Comparison of ENCODE assay signal across 25 cellular contexts in genomic region chr6:108606130-108606797, GRCh38. TPM values are rescaled to one million over a fixed set of nuclear protein-coding genes. Genes with fewer than 3 reads are reported as not detected.
A peak's percentile ranks its signal among the peaks of the same experiment; 100 is the strongest.
DNase-seq lines count a peak whose midpoint lies in the region; ATAC-seq and TF ChIP-seq lines count a peak whose summit lies in the region.
"Had no signal": no experiment of that assay in that cellular context is flagged by ENCODE, and none has a peak within 500 bp of the region (broad histone marks: within the 10 kb centered on the region; RNA-seq: fewer than 3 reads in every experiment).

No MANE protein-coding gene starts in this region.

- H3K27me3 ChIP-seq in CD8-positive, alpha-beta T cell (ENCODE audit: insufficient read depth, low read length): no peaks in the 10 kb centered on the region
- H3K27me3 ChIP-seq: colonic mucosa, SJCRH30, tibial nerve had no signal

- POLR2A ChIA-PET in CD8-positive, alpha-beta T cell (lab: Charles Lee): no interaction called here

- peaks cover 38% of the 10 kb centered on the region for H3K4me1 Mint-ChIP-seq in mesothelial cell of epicardium
- H3K4me1 Mint-ChIP-seq in activated T-helper 2 cell treated with anti-CD3 and anti-CD28 coated beads, Interferon-gamma antibody, Interleukin-2, Interleukin-4, amounts not matched to agents 10 μg/mL and 5 μg/mL and 100 μg/mL, durations not matched to agents 14 hours and 24 hours and 36 hours (ENCODE audit: low read depth): peaks cover 1% of the 10 kb centered on the region
- peaks cover 63% of the 10 kb centered on the region for H3K4me1 Mint-ChIP-seq in CD8-positive, alpha-beta T cell (ENCODE audit: low read depth)

- H3K4me3 Mint-ChIP-seq in mesothelial cell of epicardium: no peak overlapping the region
- H3K4me3 Mint-ChIP-seq in activated T-helper 2 cell treated with anti-CD3 and anti-CD28 coated beads, Interferon-gamma antibody, Interleukin-2, Interleukin-4, amounts not matched to agents 10 μg/mL and 5 μg/mL and 100 μg/mL, durations not matched to agents 14 hours and 24 hours and 36 hours (ENCODE audit: low read depth): no peak overlapping the region
- no peak overlapping the region for H3K4me3 Mint-ChIP-seq in CD8-positive, alpha-beta T cell
- H3K4me3 Mint-ChIP-seq: activated B cell treated with CpG ODN at 0.5 μM for 24 hours; activated CD8-positive, alpha-beta T cell treated with anti-CD3 and anti-CD28 coated beads for 36 hours; B cell; neural crest cell; T-helper 1 cell treated with Interleukin-12 subunit alpha and Interleukin-12 subunit beta and Interleukin-4 antibody, amounts not matched to agents 30 μg/mL and 1 μg/mL, for 36 hours had no signal

- DNase-seq in Right ventricle myocardium inferior (ENCODE audit: missing footprints) (no peak), cardiac septum (ENCODE audit: low spot score) (no peak), fibroblast of pulmonary artery (ENCODE audit: low read depth) (peak; percentile 18), mesothelial cell of epicardium (ENCODE audit: low spot score in 2 of 2, unreplicated experiment in 2 of 2) (no peak), NCI-H1417 treated with DMSO at 0.1 percent for 48 hours (lab: John Stamatoyannopoulos, UW) (no peak), NCI-H1092 treated with DMSO at 0.1 percent for 48 hours (lab: John Stamatoyannopoulos, UW) (no peak)
- no peak for DNase-seq in activated T-helper 2 cell treated with anti-CD3 and anti-CD28 coated beads, Interferon-gamma antibody, Interleukin-2, Interleukin-4, amounts not matched to agents 10 μg/mL and 5 μg/mL and 100 μg/mL, durations not matched to agents 14 hours and 24 hours and 36 hours (ENCODE audit: low spot score)
- no peak for DNase-seq in CD8-positive, alpha-beta T cell
- DNase-seq: activated B cell treated with CpG ODN at 0.5 μM for 24 hours; activated CD8-positive, alpha-beta T cell treated with anti-CD3 and anti-CD28 coated beads for 36 hours; activated naive CD4-positive, alpha-beta T cell treated with anti-CD3 and anti-CD28 coated beads, Interleukin-2, amount 50 U/mL, for 16 hours; activated T-cell treated with anti-CD3 and anti-CD28 coated beads, Interleukin-2, amount 50 U/mL, for 1 hour; colonic mucosa; COR-L47; Kasumi-1; midbrain; NCI-H1105 treated with DMSO at 0.1 percent for 48 hours; NCI-H2171 treated with DMSO at 0.1 percent for 48 hours; NCI-H526 treated with DMSO at 0.1 percent for 48 hours; SJCRH30 had no signal

- CTCF ChIA-PET in CD8-positive, alpha-beta T cell (lab: Charles Lee): no interaction called here

- peak overlapping the region; percentile 63 for H3K27ac Mint-ChIP-seq in mesothelial cell of epicardium
- H3K27ac Mint-ChIP-seq in activated T-helper 2 cell treated with anti-CD3 and anti-CD28 coated beads, Interferon-gamma antibody, Interleukin-2, Interleukin-4, amounts not matched to agents 10 μg/mL and 5 μg/mL and 100 μg/mL, durations not matched to agents 14 hours and 24 hours and 36 hours: no peak overlapping the region
- no peak overlapping the region for H3K27ac Mint-ChIP-seq in CD8-positive, alpha-beta T cell
- H3K27ac Mint-ChIP-seq: activated B cell treated with CpG ODN at 0.5 μM for 24 hours; activated CD8-positive, alpha-beta T cell treated with anti-CD3 and anti-CD28 coated beads for 36 hours; B cell; T-helper 1 cell treated with Interleukin-12 subunit alpha and Interleukin-12 subunit beta and Interleukin-4 antibody, amounts not matched to agents 30 μg/mL and 1 μg/mL, for 36 hours had no signal

- no peaks in the 10 kb centered on the region for H3K9me3 ChIP-seq in CD8-positive, alpha-beta T cell (ENCODE audit: low read length)
- H3K9me3 ChIP-seq: colonic mucosa, SJCRH30, tibial nerve had no signal

- H3K4me1 ChIP-seq in CD8-positive, alpha-beta T cell (ENCODE audit: insufficient read depth, low read length): peaks cover 4% of the 10 kb centered on the region

- no peak overlapping the region for H3K27ac ChIP-seq in CD8-positive, alpha-beta T cell (ENCODE audit: low read depth, low read length)
- H3K27ac ChIP-seq: 22Rv1, colonic mucosa, SJCRH30 had no signal

- no peaks in the 10 kb centered on the region for H3K36me3 ChIP-seq in CD8-positive, alpha-beta T cell (ENCODE audit: insufficient read depth, low read length)
- H3K36me3 ChIP-seq: colonic mucosa, SJCRH30, tibial nerve had no signal

- intact Hi-C loops in Right ventricle myocardium inferior (cut with DNase I): no loop called here
- intact Hi-C loops in cardiac septum (cut with DNase I): no loop called here
- intact Hi-C loops in activated T-helper 2 cell treated with anti-CD3 and anti-CD28 coated beads, Interferon-gamma antibody, Interleukin-2, Interleukin-4, amounts not matched to agents 10 μg/mL and 5 μg/mL and 100 μg/mL, durations not matched to agents 14 hours and 24 hours and 36 hours (cut with micrococcal nuclease): no loop called here
- intact Hi-C loops in CD8-positive, alpha-beta T cell (cut with DNase I, micrococcal nuclease): no loop called here

- H3K27me3 Mint-ChIP-seq in mesothelial cell of epicardium (ENCODE audit: low read depth): no peaks in the 10 kb centered on the region
- peaks cover 12% of the 10 kb centered on the region for H3K27me3 Mint-ChIP-seq in activated T-helper 2 cell treated with anti-CD3 and anti-CD28 coated beads, Interferon-gamma antibody, Interleukin-2, Interleukin-4, amounts not matched to agents 10 μg/mL and 5 μg/mL and 100 μg/mL, durations not matched to agents 14 hours and 24 hours and 36 hours (ENCODE audit: low read depth)
- no peaks in the 10 kb centered on the region for H3K27me3 Mint-ChIP-seq in CD8-positive, alpha-beta T cell (ENCODE audit: low read depth)
- H3K27me3 Mint-ChIP-seq: activated B cell treated with CpG ODN at 0.5 μM for 24 hours; activated CD8-positive, alpha-beta T cell treated with anti-CD3 and anti-CD28 coated beads for 36 hours; B cell had no signal

- TF ChIP-seq CTCF in fibroblast of pulmonary artery (IDR thresholded peaks at IDR 0.05; ENCODE audit: low read length, missing control alignments): no peak
- TF ChIP-seq CTCF in mesothelial cell of epicardium (IDR thresholded peaks at IDR 0.05; ENCODE audit: unreplicated experiment): no peak
- TF ChIP-seq CTCF in CD8-positive, alpha-beta T cell (IDR thresholded peaks at IDR 0.05): no peak

- ATAC-seq in Right ventricle myocardium inferior: peak; percentile 27
- ATAC-seq in CD8-positive, alpha-beta T cell: no peak
- ATAC-seq: activated CD8-positive, alpha-beta T cell treated with anti-CD3 and anti-CD28 coated beads for 36 hours had no signal

- H3K9me3 Mint-ChIP-seq in mesothelial cell of epicardium: no peaks in the 10 kb centered on the region
- H3K9me3 Mint-ChIP-seq in activated T-helper 2 cell treated with anti-CD3 and anti-CD28 coated beads, Interferon-gamma antibody, Interleukin-2, Interleukin-4, amounts not matched to agents 10 μg/mL and 5 μg/mL and 100 μg/mL, durations not matched to agents 14 hours and 24 hours and 36 hours: no peaks in the 10 kb centered on the region
- H3K9me3 Mint-ChIP-seq in CD8-positive, alpha-beta T cell: no peaks in the 10 kb centered on the region
- H3K9me3 Mint-ChIP-seq: activated B cell treated with CpG ODN at 0.5 μM for 24 hours; activated CD8-positive, alpha-beta T cell treated with anti-CD3 and anti-CD28 coated beads for 36 hours; neural crest cell; T-helper 1 cell treated with Interleukin-12 subunit alpha and Interleukin-12 subunit beta and Interleukin-4 antibody, amounts not matched to agents 30 μg/mL and 1 μg/mL, for 36 hours had no signal

- H3K36me3 Mint-ChIP-seq in mesothelial cell of epicardium: peaks cover 2% of the 10 kb centered on the region
- H3K36me3 Mint-ChIP-seq in activated T-helper 2 cell treated with anti-CD3 and anti-CD28 coated beads, Interferon-gamma antibody, Interleukin-2, Interleukin-4, amounts not matched to agents 10 μg/mL and 5 μg/mL and 100 μg/mL, durations not matched to agents 14 hours and 24 hours and 36 hours (ENCODE audit: low read depth): no peaks in the 10 kb centered on the region
- H3K36me3 Mint-ChIP-seq in CD8-positive, alpha-beta T cell: peaks cover 2% of the 10 kb centered on the region

- H3K4me3 ChIP-seq in fibroblast of pulmonary artery (replicated peaks; ENCODE audit: low read depth, low read length): no peak overlapping the region
- no peak overlapping the region for H3K4me3 ChIP-seq in CD8-positive, alpha-beta T cell (ENCODE audit: low read depth, low read length)
- H3K4me3 ChIP-seq: colonic mucosa, SJCRH30, tibial nerve had no signal

RNA-seq across cellular contexts. Expression of gene FOXO3, which starts 45.5 kb away (rescaled TPM):
- total RNA-seq in Right ventricle myocardium inferior (32.3 TPM), cardiac septum (32.1 TPM), mesothelial cell of epicardium (56.6 to 58.3 TPM (median 57.9 TPM) in 3 replicates)
- 4.7 and 5.8 TPM in 2 replicates for total RNA-seq in activated T-helper 2 cell treated with anti-CD3 and anti-CD28 coated beads, Interferon-gamma antibody, Interleukin-2, Interleukin-4, amounts not matched to agents 10 μg/mL and 5 μg/mL and 100 μg/mL, durations not matched to agents 14 hours and 24 hours and 36 hours
- total RNA-seq in CD8-positive, alpha-beta T cell: 10 to 100 TPM; 26.3 to 26.5 TPM
